Comparison of ENCODE assay signal across 43 cellular contexts in the genomic region with DNA sequence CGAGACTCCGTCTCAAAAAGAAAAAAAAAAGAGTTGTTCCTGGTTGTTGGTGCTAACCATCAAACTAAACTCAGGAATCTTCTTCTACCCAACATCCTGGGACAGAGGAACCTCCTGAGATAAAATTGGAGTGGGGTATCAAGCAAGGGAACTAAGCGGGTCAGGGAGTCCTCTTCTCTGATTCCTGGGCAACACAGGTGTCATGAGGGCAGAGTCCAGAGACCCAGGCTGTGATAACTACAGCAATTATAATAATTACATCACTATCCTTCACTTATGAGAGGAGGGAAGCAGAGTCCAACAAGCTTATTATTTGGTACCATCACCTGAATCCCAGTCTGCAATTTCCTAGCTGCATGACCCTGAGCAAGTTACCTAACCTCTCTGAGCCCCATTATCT. TPM values are rescaled to one million over a fixed set of nuclear protein-coding genes. Genes with fewer than 3 reads are reported as not detected.
"Had no signal": no experiment of that assay in that cellular context is flagged by ENCODE, and none has a peak within 500 bp of the region (broad histone marks: within the 10 kb centered on the region; RNA-seq: fewer than 3 reads in every experiment).

No MANE protein-coding gene starts in this region.

- H3K27me3 ChIP-seq: adrenal gland, ascending aorta, body of pancreas, brain microvascular endothelial cell, breast epithelium had no signal

- H3K4me3 ChIP-seq: adrenal gland, ascending aorta, body of pancreas, breast epithelium, cardiac muscle cell had no signal

- DNase-seq: activated effector memory CD4-positive, alpha-beta T cell treated with anti-CD3 and anti-CD28 coated beads, Interleukin-2, amount 50 U/mL, for 16 hours; activated effector memory CD4-positive, alpha-beta T cell treated with Interleukin-2 at 50 U/mL for 16 hours; activated gamma-delta T cell; activated gamma-delta T cell treated with Interleukin-2 at 50 U/mL for 16 hours; activated naive CD4-positive, alpha-beta T cell; activated naive CD4-positive, alpha-beta T cell treated with anti-CD3 and anti-CD28 coated beads for 36 hours; activated naive CD4-positive, alpha-beta T cell treated with anti-CD3 and anti-CD28 coated beads, Interleukin-2, amount 10 ng/mL, durations not matched to agents 7 days and 5 days; activated naive CD4-positive, alpha-beta T cell treated with anti-CD3 and anti-CD28 coated beads, Interleukin-2, amount 50 U/mL, for 16 hours; activated naive CD4-positive, alpha-beta T cell treated with Interleukin-2 at 50 U/mL for 16 hours; activated naive CD8-positive, alpha-beta T cell treated with anti-CD3 and anti-CD28 coated beads for 36 hours; activated naive CD8-positive, alpha-beta T cell treated with anti-CD3 and anti-CD28 coated beads, Interleukin-2, amount 10 ng/mL, durations not matched to agents 7 days and 5 days; activated naive CD8-positive, alpha-beta T cell treated with anti-CD3 and anti-CD28 coated beads, Interleukin-2, amount 50 U/mL, for 24 hours; activated T-cell treated with anti-CD3 and anti-CD28 coated beads, Interleukin-2, amount 50 U/mL, for 1 hour; activated T-cell treated with anti-CD3 and anti-CD28 coated beads, Interleukin-2, amount 50 U/mL, for 24 hours; activated T-cell treated with anti-CD3 and anti-CD28 coated beads, Interleukin-2, amount 50 U/mL, for 4 hours; activated T-cell treated with anti-CD3 and anti-CD28 coated beads, Interleukin-2, amount 50 U/mL, for 48 hours; activated T-cell treated with anti-CD3 and anti-CD28 coated beads, Interleukin-2, amount 50 U/mL, for 72 hours; adrenal gland; amniotic stem cell; amygdala; anterior cingulate cortex; aorta; body of pancreas; brain microvascular endothelial cell; caudate nucleus; central memory CD4-positive, alpha-beta T cell; cerebellar nuclear complex had no signal

- H3K27ac Mint-ChIP-seq: activated naive CD4-positive, alpha-beta T cell treated with anti-CD3 and anti-CD28 coated beads for 36 hours; activated naive CD4-positive, alpha-beta T cell treated with anti-CD3 and anti-CD28 coated beads, Interleukin-2, amount 10 ng/mL, durations not matched to agents 7 days and 5 days; activated naive CD4-positive, alpha-beta T cell treated with anti-CD3 and anti-CD28 coated beads, Interleukin-2, amount 50 U/mL, for 24 hours; activated naive CD4-positive, alpha-beta T cell treated with anti-CD3 and anti-CD28 coated beads, Interleukin-2, amount 50 U/mL, for 72 hours; activated naive CD8-positive, alpha-beta T cell; activated naive CD8-positive, alpha-beta T cell treated with anti-CD3 and anti-CD28 coated beads for 36 hours; activated naive CD8-positive, alpha-beta T cell treated with anti-CD3 and anti-CD28 coated beads, Interleukin-2, amount 10 ng/mL, durations not matched to agents 7 days and 5 days; activated naive CD8-positive, alpha-beta T cell treated with anti-CD3 and anti-CD28 coated beads, Interleukin-2, amount 50 U/mL, for 24 hours; activated T-cell treated with anti-CD3 and anti-CD28 coated beads, Interleukin-2, amount 50 U/mL, for 24 hours; activated T-cell treated with anti-CD3 and anti-CD28 coated beads, Interleukin-2, amount 50 U/mL, for 72 hours; activated T-helper 1 cell treated with anti-CD3 and anti-CD28 coated beads, Interleukin-12 subunit alpha, Interleukin-12 subunit beta, Interleukin-2, Interleukin-4 antibody, amounts not matched to agents 30 ng/mL and 10 ng/mL and 1 ng/mL, durations not matched to agents 14 hours and 24 hours and 36 hours; activated T-helper 17 cell treated with anti-CD3 and anti-CD28 coated beads, Interleukin-2, amount 50 U/mL, for 72 hours; activated T-helper 2 cell treated with anti-CD3 and anti-CD28 coated beads, Interferon-gamma antibody, Interleukin-2, Interleukin-4, amounts not matched to agents 10 μg/mL and 5 μg/mL and 100 μg/mL, durations not matched to agents 14 hours and 24 hours and 36 hours; brain had no signal

- H3K4me3 Mint-ChIP-seq: activated naive CD4-positive, alpha-beta T cell treated with anti-CD3 and anti-CD28 coated beads for 36 hours; activated naive CD4-positive, alpha-beta T cell treated with anti-CD3 and anti-CD28 coated beads, Interleukin-2, amount 10 ng/mL, durations not matched to agents 7 days and 5 days; activated naive CD4-positive, alpha-beta T cell treated with anti-CD3 and anti-CD28 coated beads, Interleukin-2, amount 50 U/mL, for 24 hours; activated naive CD8-positive, alpha-beta T cell; activated naive CD8-positive, alpha-beta T cell treated with anti-CD3 and anti-CD28 coated beads for 36 hours; activated naive CD8-positive, alpha-beta T cell treated with anti-CD3 and anti-CD28 coated beads, Interleukin-2, amount 10 ng/mL, durations not matched to agents 7 days and 5 days; activated naive CD8-positive, alpha-beta T cell treated with anti-CD3 and anti-CD28 coated beads, Interleukin-2, amount 50 U/mL, for 24 hours; activated T-cell treated with anti-CD3 and anti-CD28 coated beads, Interleukin-2, amount 50 U/mL, for 24 hours; activated T-cell treated with anti-CD3 and anti-CD28 coated beads, Interleukin-2, amount 50 U/mL, for 4 hours; activated T-cell treated with anti-CD3 and anti-CD28 coated beads, Interleukin-2, amount 50 U/mL, for 72 hours; activated T-helper 1 cell treated with anti-CD3 and anti-CD28 coated beads, Interleukin-12 subunit alpha, Interleukin-12 subunit beta, Interleukin-2, Interleukin-4 antibody, amounts not matched to agents 30 ng/mL and 10 ng/mL and 1 ng/mL, durations not matched to agents 14 hours and 24 hours and 36 hours; activated T-helper 17 cell treated with anti-CD3 and anti-CD28 coated beads, Interleukin-2, amount 50 U/mL, for 72 hours; central memory CD8-positive, alpha-beta T cell had no signal

- H3K9me3 Mint-ChIP-seq: activated naive CD4-positive, alpha-beta T cell treated with anti-CD3 and anti-CD28 coated beads for 36 hours; activated naive CD4-positive, alpha-beta T cell treated with anti-CD3 and anti-CD28 coated beads, Interleukin-2, amount 10 ng/mL, durations not matched to agents 7 days and 5 days; activated naive CD4-positive, alpha-beta T cell treated with anti-CD3 and anti-CD28 coated beads, Interleukin-2, amount 50 U/mL, for 24 hours; activated naive CD4-positive, alpha-beta T cell treated with anti-CD3 and anti-CD28 coated beads, Interleukin-2, amount 50 U/mL, for 72 hours; activated naive CD8-positive, alpha-beta T cell treated with anti-CD3 and anti-CD28 coated beads for 36 hours; activated naive CD8-positive, alpha-beta T cell treated with anti-CD3 and anti-CD28 coated beads, Interleukin-2, amount 10 ng/mL, durations not matched to agents 7 days and 5 days; activated naive CD8-positive, alpha-beta T cell treated with anti-CD3 and anti-CD28 coated beads, Interleukin-2, amount 50 U/mL, for 24 hours; activated T-cell treated with anti-CD3 and anti-CD28 coated beads, Interleukin-2, amount 50 U/mL, for 24 hours; activated T-cell treated with anti-CD3 and anti-CD28 coated beads, Interleukin-2, amount 50 U/mL, for 4 hours; activated T-cell treated with anti-CD3 and anti-CD28 coated beads, Interleukin-2, amount 50 U/mL, for 72 hours; activated T-helper 1 cell treated with anti-CD3 and anti-CD28 coated beads, Interleukin-12 subunit alpha, Interleukin-12 subunit beta, Interleukin-2, Interleukin-4 antibody, amounts not matched to agents 30 ng/mL and 10 ng/mL and 1 ng/mL, durations not matched to agents 14 hours and 24 hours and 36 hours; activated T-helper 17 cell treated with anti-CD3 and anti-CD28 coated beads, Interleukin-2, amount 50 U/mL, for 72 hours; activated T-helper 2 cell treated with anti-CD3 and anti-CD28 coated beads, Interferon-gamma antibody, Interleukin-2, Interleukin-4, amounts not matched to agents 10 μg/mL and 5 μg/mL and 100 μg/mL, durations not matched to agents 14 hours and 24 hours and 36 hours; central memory CD8-positive, alpha-beta T cell had no signal

- H3K4me1 ChIP-seq: breast epithelium had no signal

- ATAC-seq: activated naive CD4-positive, alpha-beta T cell treated with anti-CD3 and anti-CD28 coated beads, Interleukin-2, amount 50 U/mL, for 72 hours; activated naive CD8-positive, alpha-beta T cell treated with anti-CD3 and anti-CD28 coated beads, Interleukin-2, amount 50 U/mL, for 24 hours; activated T-cell treated with anti-CD3 and anti-CD28 coated beads, Interleukin-2, amount 50 U/mL, for 4 hours; activated T-cell treated with anti-CD3 and anti-CD28 coated beads, Interleukin-2, amount 50 U/mL, for 72 hours; activated T-helper 17 cell treated with anti-CD3 and anti-CD28 coated beads, Interleukin-2, amount 50 U/mL, for 72 hours; body of pancreas had no signal

- FAIRE-seq: astrocyte, bronchial epithelial cell had no signal

- H3K4me1 Mint-ChIP-seq: activated T-helper 17 cell treated with anti-CD3 and anti-CD28 coated beads, Interleukin-2, amount 50 U/mL, for 72 hours had no signal

- H3K9me3 ChIP-seq: adrenal gland, ascending aorta, body of pancreas, breast epithelium had no signal

- H3K36me3 Mint-ChIP-seq: activated naive CD4-positive, alpha-beta T cell treated with anti-CD3 and anti-CD28 coated beads, Interleukin-2, amount 10 ng/mL, durations not matched to agents 7 days and 5 days; activated naive CD4-positive, alpha-beta T cell treated with anti-CD3 and anti-CD28 coated beads, Interleukin-2, amount 50 U/mL, for 24 hours; activated naive CD4-positive, alpha-beta T cell treated with anti-CD3 and anti-CD28 coated beads, Interleukin-2, amount 50 U/mL, for 72 hours; activated naive CD8-positive, alpha-beta T cell; activated naive CD8-positive, alpha-beta T cell treated with anti-CD3 and anti-CD28 coated beads for 36 hours; activated naive CD8-positive, alpha-beta T cell treated with anti-CD3 and anti-CD28 coated beads, Interleukin-2, amount 10 ng/mL, durations not matched to agents 7 days and 5 days; brain had no signal

- H3K36me3 ChIP-seq: adrenal gland, ascending aorta, brain microvascular endothelial cell, breast epithelium, cardiac muscle cell had no signal

- H3K27me3 Mint-ChIP-seq: activated naive CD4-positive, alpha-beta T cell treated with anti-CD3 and anti-CD28 coated beads, Interleukin-2, amount 50 U/mL, for 24 hours; activated naive CD8-positive, alpha-beta T cell; activated naive CD8-positive, alpha-beta T cell treated with anti-CD3 and anti-CD28 coated beads for 36 hours; activated T-cell treated with anti-CD3 and anti-CD28 coated beads, Interleukin-2, amount 50 U/mL, for 24 hours had no signal

- H3K27ac ChIP-seq: adrenal gland, ascending aorta, body of pancreas, brain microvascular endothelial cell, breast epithelium, cardiac muscle cell had no signal

RNA-seq across cellular contexts. Expression of a gene that starts 8.1 kb away (rescaled TPM):
- total RNA-seq: activated naive CD4-positive, alpha-beta T cell treated with anti-CD3 and anti-CD28 coated beads for 36 hours; activated naive CD4-positive, alpha-beta T cell treated with anti-CD3 and anti-CD28 coated beads, Interleukin-2, amount 50 U/mL, for 72 hours; activated naive CD8-positive, alpha-beta T cell treated with anti-CD3 and anti-CD28 coated beads for 36 hours; activated naive CD8-positive, alpha-beta T cell treated with anti-CD3 and anti-CD28 coated beads, Interleukin-2, amount 10 ng/mL, durations not matched to agents 7 days and 5 days; activated T-cell treated with anti-CD3 and anti-CD28 coated beads, Interleukin-2, amount 50 U/mL, for 4 hours; activated T-cell treated with anti-CD3 and anti-CD28 coated beads, Interleukin-2, amount 50 U/mL, for 72 hours; activated T-helper 1 cell treated with anti-CD3 and anti-CD28 coated beads, Interleukin-12 subunit alpha, Interleukin-12 subunit beta, Interleukin-2, Interleukin-4 antibody, amounts not matched to agents 30 ng/mL and 10 ng/mL and 1 ng/mL, durations not matched to agents 14 hours and 24 hours and 36 hours; activated T-helper 17 cell treated with anti-CD3 and anti-CD28 coated beads, Interleukin-2, amount 50 U/mL, for 72 hours; activated T-helper 2 cell treated with anti-CD3 and anti-CD28 coated beads, Interferon-gamma antibody, Interleukin-2, Interleukin-4, amounts not matched to agents 10 μg/mL and 5 μg/mL and 100 μg/mL, durations not matched to agents 14 hours and 24 hours and 36 hours; aorta; ascending aorta; astrocyte; body of pancreas; breast epithelium; bronchial epithelial cell; cardiac septum; cerebellum; chondrocyte had no signal
- polyA plus RNA-seq: aorta had no signal

RNA-seq across cellular contexts. Expression of a gene that starts 15.8 kb away (rescaled TPM):
- total RNA-seq: activated T-helper 17 cell treated with anti-CD3 and anti-CD28 coated beads, Interleukin-2, amount 50 U/mL, for 72 hours; activated T-helper 2 cell treated with anti-CD3 and anti-CD28 coated beads, Interferon-gamma antibody, Interleukin-2, Interleukin-4, amounts not matched to agents 10 μg/mL and 5 μg/mL and 100 μg/mL, durations not matched to agents 14 hours and 24 hours and 36 hours; aorta; ascending aorta; body of pancreas; bronchial epithelial cell; cardiac muscle cell; chondrocyte had no signal

RNA-seq across cellular contexts. Expression of a gene that starts 26.6 kb away (rescaled TPM):
- total RNA-seq: activated T-helper 1 cell treated with anti-CD3 and anti-CD28 coated beads, Interleukin-12 subunit alpha, Interleukin-12 subunit beta, Interleukin-2, Interleukin-4 antibody, amounts not matched to agents 30 ng/mL and 10 ng/mL and 1 ng/mL, durations not matched to agents 14 hours and 24 hours and 36 hours; activated T-helper 17 cell treated with anti-CD3 and anti-CD28 coated beads, Interleukin-2, amount 50 U/mL, for 72 hours; activated T-helper 2 cell treated with anti-CD3 and anti-CD28 coated beads, Interferon-gamma antibody, Interleukin-2, Interleukin-4, amounts not matched to agents 10 μg/mL and 5 μg/mL and 100 μg/mL, durations not matched to agents 14 hours and 24 hours and 36 hours; cardiac muscle cell had no signal
